33 cellular contexts compared by ENCODE assay signal in the genomic region with DNA sequence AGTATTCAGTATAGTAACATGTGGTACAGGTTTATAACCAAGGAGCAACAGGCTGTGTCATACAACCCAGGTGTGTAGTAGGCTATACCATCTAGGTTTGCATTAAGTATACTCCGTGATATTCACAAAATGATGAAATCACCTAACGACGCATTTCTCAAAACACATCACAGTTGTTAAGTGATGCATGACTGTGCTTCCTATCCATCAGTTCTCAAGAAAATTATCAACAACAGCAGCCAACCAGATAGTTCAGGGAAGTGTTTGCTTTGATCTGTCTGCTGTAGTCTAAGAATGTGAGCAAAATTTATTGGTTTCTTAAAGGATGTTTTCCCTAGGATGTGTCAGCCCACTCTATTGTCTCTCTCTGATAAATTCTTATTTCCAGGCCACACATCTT. TPM values are rescaled to one million over a fixed set of nuclear protein-coding genes. Genes with fewer than 3 reads are reported as not detected.
DNase-seq lines count a peak whose midpoint lies in the region; ATAC-seq and TF ChIP-seq lines count a peak whose summit lies in the region.
"Had no signal": no experiment of that assay in that cellular context is flagged by ENCODE, and none has a peak within 500 bp of the region (broad histone marks: within the 10 kb centered on the region; RNA-seq: fewer than 3 reads in every experiment).

No MANE protein-coding gene starts in this region.

- POLR2A ChIA-PET in HEK293 (lab: Yijun Ruan, JAX) (interaction anchor here (1.1 kb wide), 1 partner anchor 19 kb away, joined by 4 read pairs; a partner anchor contains a TSS), WTC11 (lab: Charles Lee) (interaction anchor here (0.9 to 1.2 kb wide), 2 partner anchors 10 to 17 kb away, joined by 4 to 5 read pairs; no protein-coding TSS in a partner anchor)

- H3K9me3 Mint-ChIP-seq in WTC11 (no peaks in the 10 kb centered on the region), memory B cell (no peaks in the 10 kb centered on the region)
- H3K9me3 Mint-ChIP-seq: activated CD8-positive, alpha-beta T cell treated with anti-CD3 and anti-CD28 coated beads for 36 hours; activated naive CD4-positive, alpha-beta T cell treated with anti-CD3 and anti-CD28 coated beads, Interleukin-2, amount 50 U/mL, for 24 hours; activated T-helper 2 cell treated with anti-CD3 and anti-CD28 coated beads, Interferon-gamma antibody, Interleukin-2, Interleukin-4, amounts not matched to agents 10 μg/mL and 5 μg/mL and 100 μg/mL, durations not matched to agents 14 hours and 24 hours and 36 hours; immature natural killer cell; neural progenitor cell; T-helper 1 cell treated with Interleukin-12 subunit alpha and Interleukin-12 subunit beta and Interleukin-4 antibody, amounts not matched to agents 30 μg/mL and 1 μg/mL, for 36 hours had no signal

- DNase-seq in Caki2 (ENCODE audit: low read depth) (peak; percentile 65), WTC11 (ENCODE audit: low spot score) (no peak), memory B cell (ENCODE audit: low spot score in 2 of 2) (no peak), foreskin melanocyte (no peak)
- no peak for DNase-seq in stimulated activated naive CD8-positive, alpha-beta T cell treated with anti-CD3 and anti-CD28 coated beads, Interleukin-15, Interleukin-2, amounts not matched to agents 100 U/mL and 50 U/mL, for 24 hours
- DNase-seq in stimulated activated CD4-positive, alpha-beta T cell treated with anti-CD3 and anti-CD28 coated beads, Interleukin-4, amount 100 ng/mL, for 1 hour, result no peak
- DNase-seq: ACHN; activated CD4-positive, alpha-beta T cell treated with anti-CD3 and anti-CD28 coated beads for 1 hour; activated CD8-positive, alpha-beta T cell treated with anti-CD3 and anti-CD28 coated beads for 36 hours; anterior cingulate cortex; BE2C; DMS153; immature natural killer cell; mesendoderm; NCI-H1092 treated with DMSO at 0.1 percent for 48 hours; NCI-H187; NCI-H526 treated with DMSO at 0.1 percent for 48 hours; NK-92 treated with Interleukin-12 subunit alpha and Interleukin-12 subunit beta, amount 100 ng/mL, for 24 hours; small intestine; stomach; thyroid gland had no signal

- H3K4me3 Mint-ChIP-seq in WTC11 (no peak overlapping the region), memory B cell (no peak overlapping the region)
- H3K4me3 Mint-ChIP-seq: activated CD8-positive, alpha-beta T cell treated with anti-CD3 and anti-CD28 coated beads for 36 hours; activated naive CD4-positive, alpha-beta T cell treated with anti-CD3 and anti-CD28 coated beads, Interleukin-2, amount 50 U/mL, for 24 hours; immature natural killer cell; neural progenitor cell; T-helper 1 cell treated with Interleukin-12 subunit alpha and Interleukin-12 subunit beta and Interleukin-4 antibody, amounts not matched to agents 30 μg/mL and 1 μg/mL, for 36 hours had no signal

- H3K36me3 ChIP-seq in HEK293 (ENCODE audit: control insufficient read depth in 2 of 2, insufficient read depth in 1 of 2, low read length in 2 of 2), result peaks cover 0 to 15% of the 10 kb centered on the region in 2 experiments; a peak in 2 of 3 replicates
- H3K36me3 ChIP-seq: breast epithelium, neural progenitor cell, thyroid gland had no signal

- H3K27me3 Mint-ChIP-seq in WTC11 (ENCODE audit: low read depth) (no peaks in the 10 kb centered on the region), memory B cell (no peaks in the 10 kb centered on the region)
- H3K27me3 Mint-ChIP-seq: activated CD8-positive, alpha-beta T cell treated with anti-CD3 and anti-CD28 coated beads for 36 hours; activated naive CD4-positive, alpha-beta T cell treated with anti-CD3 and anti-CD28 coated beads, Interleukin-2, amount 50 U/mL, for 24 hours had no signal

- H3K36me3 Mint-ChIP-seq in WTC11, result peaks cover 4% of the 10 kb centered on the region; the same call in 1 of the 2 replicates
- peaks cover 13% of the 10 kb centered on the region for H3K36me3 Mint-ChIP-seq in memory B cell

- ATAC-seq in WTC11 (no peak), memory B cell (ENCODE audit: low read depth) (peak; percentile 92), GM18909 (IDR thresholded peaks at IDR 0.05; ENCODE audit: poor library complexity, unreplicated experiment) (no peak)
- ATAC-seq in stimulated activated naive CD8-positive, alpha-beta T cell treated with anti-CD3 and anti-CD28 coated beads, Interleukin-15, Interleukin-2, amounts not matched to agents 100 U/mL and 50 U/mL, for 24 hours, result no peak
- ATAC-seq: activated CD8-positive, alpha-beta T cell treated with anti-CD3 and anti-CD28 coated beads for 36 hours; left lobe of liver; Right ventricle myocardium inferior; SK-N-SH treated with all-trans-retinoic acid at 6 μM for 48 hours had no signal

- H3K4me3 ChIP-seq in HEK293 (ENCODE audit: low read depth, low read length), result no peak overlapping the region
- H3K4me3 ChIP-seq: breast epithelium, neural progenitor cell, right atrium auricular region, stomach, thyroid gland had no signal

- TF ChIP-seq CTCF in HEK293 (tag by site-specific recombination; IDR thresholded peaks at IDR 0.05) (no peak), WTC11 (IDR thresholded peaks at IDR 0.05) (no peak)

- H3K4me1 Mint-ChIP-seq in WTC11, result peaks cover 23% of the 10 kb centered on the region
- H3K4me1 Mint-ChIP-seq in memory B cell, result peaks cover 10% of the 10 kb centered on the region
- H3K4me1 Mint-ChIP-seq: activated naive CD4-positive, alpha-beta T cell treated with anti-CD3 and anti-CD28 coated beads, Interleukin-2, amount 50 U/mL, for 24 hours; immature natural killer cell had no signal

- H3K9me3 ChIP-seq in HEK293 (ENCODE audit: control insufficient read depth, insufficient read depth, low read depth, low read length), result no peaks in the 10 kb centered on the region
- H3K9me3 ChIP-seq: BE2C, breast epithelium, right atrium auricular region, stomach, thyroid gland had no signal

- no peak overlapping the region for H3K27ac ChIP-seq in HEK293 (ENCODE audit: extremely low read depth, low read depth, low read length)
- H3K27ac ChIP-seq: breast epithelium, neural progenitor cell, parathyroid adenoma, right atrium auricular region, stomach, thyroid gland had no signal

- no peaks in the 10 kb centered on the region for H3K4me1 ChIP-seq in HEK293 (ENCODE audit: control insufficient read depth, insufficient read depth, low read length)
- H3K4me1 ChIP-seq: BE2C, breast epithelium, neural progenitor cell, parathyroid adenoma, right atrium auricular region, thyroid gland had no signal

- CTCF ChIA-PET in HEK293 (lab: Yijun Ruan, JAX) (interaction anchor here (0.6 kb wide), 2 partner anchors 66 to 459 kb away, joined by 3 to 4 read pairs; no protein-coding TSS in a partner anchor), WTC11 (lab: Charles Lee) (interaction anchor here (1.3 kb wide), 1 partner anchor 426 kb away, joined by 4 read pairs; no protein-coding TSS in a partner anchor)

- in situ Hi-C loops in Caki2 (cut with HindIII; ENCODE audit: low pct_unique_long_range_greater_than_20kb, low sequenced_read_pairs), result no loop called here

- peak overlapping the region; percentile 96 for H3K27ac Mint-ChIP-seq in WTC11
- H3K27ac Mint-ChIP-seq in memory B cell, result peak overlapping the region; percentile 69
- H3K27ac Mint-ChIP-seq: activated CD8-positive, alpha-beta T cell treated with anti-CD3 and anti-CD28 coated beads for 36 hours; activated naive CD4-positive, alpha-beta T cell treated with anti-CD3 and anti-CD28 coated beads, Interleukin-2, amount 50 U/mL, for 24 hours; activated T-helper 2 cell treated with anti-CD3 and anti-CD28 coated beads, Interferon-gamma antibody, Interleukin-2, Interleukin-4, amounts not matched to agents 10 μg/mL and 5 μg/mL and 100 μg/mL, durations not matched to agents 14 hours and 24 hours and 36 hours; immature natural killer cell; neural progenitor cell; T-helper 1 cell treated with Interleukin-12 subunit alpha and Interleukin-12 subunit beta and Interleukin-4 antibody, amounts not matched to agents 30 μg/mL and 1 μg/mL, for 36 hours had no signal

TF ChIP-seq in HEK293, 187 proteins besides CTCF, POLR2A, EP300 and RAD21:
- no peak for TF ChIP-seq HOXA7 (CRISPR knock-in tag; IDR thresholded peaks at IDR 0.05; ENCODE audit: borderline replicate concordance)
- no peak for TF ChIP-seq ZFP69B (tag by site-specific recombination; IDR thresholded peaks at IDR 0.05)
- 0 out of 2 replicates have a peak, but pooled peaks have one; percentile 40 for TF ChIP-seq SCRT2 (tag by site-specific recombination; IDR thresholded peaks at IDR 0.05)

TF ChIP-seq in WTC11, 78 proteins besides CTCF, POLR2A, EP300 and RAD21:
- TF ChIP-seq NR3C1 (CRISPR knock-in tag; conservative IDR thresholded peaks at IDR 0.05; ENCODE audit: low read depth) (no peak), ATF1 (CRISPR knock-in tag; IDR thresholded peaks at IDR 0.05) (no peak)
- TF ChIP-seq, protein P1, sequence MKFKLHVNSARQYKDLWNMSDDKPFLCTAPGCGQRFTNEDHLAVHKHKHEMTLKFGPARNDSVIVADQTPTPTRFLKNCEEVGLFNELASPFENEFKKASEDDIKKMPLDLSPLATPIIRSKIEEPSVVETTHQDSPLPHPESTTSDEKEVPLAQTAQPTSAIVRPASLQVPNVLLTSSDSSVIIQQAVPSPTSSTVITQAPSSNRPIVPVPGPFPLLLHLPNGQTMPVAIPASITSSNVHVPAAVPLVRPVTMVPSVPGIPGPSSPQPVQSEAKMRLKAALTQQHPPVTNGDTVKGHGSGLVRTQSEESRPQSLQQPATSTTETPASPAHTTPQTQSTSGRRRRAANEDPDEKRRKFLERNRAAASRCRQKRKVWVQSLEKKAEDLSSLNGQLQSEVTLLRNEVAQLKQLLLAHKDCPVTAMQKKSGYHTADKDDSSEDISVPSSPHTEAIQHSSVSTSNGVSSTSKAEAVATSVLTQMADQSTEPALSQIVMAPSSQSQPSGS (CRISPR knock-in tag; IDR thresholded peaks at IDR 0.05; ENCODE audit: borderline replicate concordance, low read depth), result no peak
- TF ChIP-seq, protein P2, sequence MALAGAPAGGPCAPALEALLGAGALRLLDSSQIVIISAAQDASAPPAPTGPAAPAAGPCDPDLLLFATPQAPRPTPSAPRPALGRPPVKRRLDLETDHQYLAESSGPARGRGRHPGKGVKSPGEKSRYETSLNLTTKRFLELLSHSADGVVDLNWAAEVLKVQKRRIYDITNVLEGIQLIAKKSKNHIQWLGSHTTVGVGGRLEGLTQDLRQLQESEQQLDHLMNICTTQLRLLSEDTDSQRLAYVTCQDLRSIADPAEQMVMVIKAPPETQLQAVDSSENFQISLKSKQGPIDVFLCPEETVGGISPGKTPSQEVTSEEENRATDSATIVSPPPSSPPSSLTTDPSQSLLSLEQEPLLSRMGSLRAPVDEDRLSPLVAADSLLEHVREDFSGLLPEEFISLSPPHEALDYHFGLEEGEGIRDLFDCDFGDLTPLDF (CRISPR knock-in tag; IDR thresholded peaks at IDR 0.05), result no peak
TF ChIP-seq in WTC11: peak in this region for 0.

RNA-seq across cellular contexts. Expression of a gene that starts 7.4 kb away (rescaled TPM):
- total RNA-seq in Caki2 (2014; rRNA removed; shearing (Covaris generic); ENCODE audit: low replicate concordance), result 0.17 and 1.7 TPM in 2 replicates
- 6.3 to 7.8 TPM (median 7.3 TPM) in 3 replicates for total RNA-seq in WTC11 (2021)

RNA-seq across cellular contexts. Expression of a gene that starts 10.8 kb away (rescaled TPM):
- 2.3 and 6.1 TPM in 2 replicates for total RNA-seq in Caki2 (2014; rRNA removed; shearing (Covaris generic); ENCODE audit: low replicate concordance)
- total RNA-seq in WTC11 (2021), result 8.2 to 9.6 TPM (median 9.0 TPM) in 3 replicates

RNA-seq across cellular contexts. Expression of a gene that starts 16.9 kb away (rescaled TPM):
- 8.3 and 13.6 TPM in 2 replicates for total RNA-seq in Caki2 (2014; rRNA removed; shearing (Covaris generic); ENCODE audit: low replicate concordance)
- 38.1 to 42.9 TPM (median 41.1 TPM) in 3 replicates for total RNA-seq in WTC11 (2021)

RNA-seq across cellular contexts. Expression of a gene that starts 18.8 kb away (rescaled TPM):
- total RNA-seq in Caki2 (2014; rRNA removed; shearing (Covaris generic); ENCODE audit: low replicate concordance), result 9.8 and 26.6 TPM in 2 replicates
- 36.0 to 38.3 TPM (median 37.5 TPM) in 3 replicates for total RNA-seq in WTC11 (2021)
